In the genomic region with DNA sequence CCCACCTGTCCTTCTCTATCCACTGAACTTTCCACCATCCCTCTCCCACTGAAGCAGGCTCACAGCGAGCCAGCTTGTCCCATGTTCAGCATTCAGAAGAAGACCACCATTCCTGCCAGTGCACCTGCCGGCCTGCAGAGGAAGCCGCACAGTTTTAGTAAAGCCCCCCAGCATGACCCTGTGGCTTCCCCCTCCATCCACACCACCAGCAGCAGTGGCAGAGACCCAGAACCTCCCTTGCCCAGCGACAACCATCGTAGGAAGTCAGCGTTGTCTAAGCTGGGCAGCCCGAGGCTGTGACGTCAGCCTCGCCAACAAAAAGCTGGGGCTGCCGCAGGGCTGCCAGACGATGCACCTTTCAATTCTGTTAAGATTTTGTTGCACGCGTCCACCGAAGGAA, we compare ENCODE assay signal across 18 cellular contexts.
DNase-seq lines count a peak whose midpoint lies in the region; ATAC-seq and TF ChIP-seq lines count a peak whose summit lies in the region.
"Had no signal": no experiment of that assay in that cellular context is flagged by ENCODE, and none has a peak within 500 bp of the region (broad histone marks: within the 10 kb centered on the region; RNA-seq: fewer than 3 reads in every experiment).

No MANE protein-coding gene starts in this region.

- no TSS peak for BruUV-seq in mammary epithelial cell (replicated peaks; lab: Mats Ljungman, UMichigan)

- peaks cover under 1 to 7% of the 10 kb centered on the region in 2 experiments; a peak in 4 of 5 replicates for H3K9me3 Mint-ChIP-seq in H9
- H3K9me3 Mint-ChIP-seq: CD4-positive, CD25-positive, alpha-beta regulatory T cell; CD8-positive, alpha-beta memory T cell had no signal

- no peak for TF ChIP-seq POLR2A in stomach (IDR thresholded peaks at IDR 0.05)

- intact Hi-C loops in stomach (cut with DNase I; ENCODE audit: low total_unique reads) (no loop called here), mammary epithelial cell (cut with micrococcal nuclease) (no loop called here)

- H4K5ac ChIP-seq in H9 (ENCODE audit: insufficient read length, low read depth, low read length) = no peak overlapping the region

- H4K91ac ChIP-seq in H9 (ENCODE audit: insufficient read length, low read depth, low read length) = no peak overlapping the region

- H3K4me1 Mint-ChIP-seq in H9 (peaks cover 0 to 3% of the 10 kb centered on the region in 2 experiments; a peak in 2 of 4 replicates), T-helper 17 cell (peaks cover 32% of the 10 kb centered on the region)
- H3K4me1 Mint-ChIP-seq: GM23338 had no signal

- H3K18ac ChIP-seq in H9 (ENCODE audit: insufficient read length, low read depth, low read length) = no peak overlapping the region

- no peak overlapping the region for H2BK5ac ChIP-seq in H9 (ENCODE audit: insufficient read length, low read length)

- H2AFZ ChIP-seq in H9 (ENCODE audit: low read length) (no peak overlapping the region), mammary epithelial cell (ENCODE audit: low read depth, low read length) (no peak overlapping the region)
- H2AFZ ChIP-seq: GM23338 had no signal

- dilution Hi-C loops in mammary epithelial cell (cut with HindIII; ENCODE audit: low sequenced_read_pairs) = no loop called here

- H3K9ac ChIP-seq in H9 (ENCODE audit: extremely low read depth, insufficient read length, low read length) (no peak overlapping the region), mammary epithelial cell (ENCODE audit: insufficient read depth, low read length) (no peak overlapping the region)

- H3K36me3 ChIP-seq in stomach (no peaks in the 10 kb centered on the region), mammary epithelial cell (ENCODE audit: insufficient read depth, low read length) (no peaks in the 10 kb centered on the region)
- H3K36me3 ChIP-seq: BE2C had no signal

- no peak for TF ChIP-seq EP300 in stomach (IDR thresholded peaks at IDR 0.05)

- H3K9me3 ChIP-seq in H9 (ENCODE audit: control insufficient read depth, low read depth, low read length) (no peaks in the 10 kb centered on the region), T-helper 17 cell (ENCODE audit: control insufficient read depth, low read length, poor library complexity, severe bottlenecking) (no peaks in the 10 kb centered on the region), stomach (no peaks in the 10 kb centered on the region), mammary epithelial cell (replicated peaks; ENCODE audit: insufficient read depth, low read length) (no peaks in the 10 kb centered on the region)
- H3K9me3 ChIP-seq: BE2C, Caco-2 had no signal

- H3K4me3 Mint-ChIP-seq in H9 (no peak overlapping the region), T-helper 17 cell (peak overlapping the region; percentile 69)
- H3K4me3 Mint-ChIP-seq: CD8-positive, alpha-beta memory T cell; GM23338; HFFc6 had no signal

- H3K14ac ChIP-seq in H9 (ENCODE audit: insufficient read depth, low read length) = no peak overlapping the region

- H4K8ac ChIP-seq in H9 (replicated peaks; ENCODE audit: insufficient read length, low read depth, low read length) = no peak overlapping the region

- ATAC-seq in T-helper 17 cell (no peak), GM18519 (IDR thresholded peaks at IDR 0.05; ENCODE audit: low FRiP score, unreplicated experiment) (no peak), GM21423 (IDR thresholded peaks at IDR 0.05; ENCODE audit: unreplicated experiment) (no peak)
- ATAC-seq: GM23338, HCT116 had no signal

- H3K27me3 ChIP-seq in H9 (ENCODE audit: insufficient read depth, low read length) (no peaks in the 10 kb centered on the region), stomach (no peaks in the 10 kb centered on the region), mammary epithelial cell (ENCODE audit: insufficient read depth, low read length) (no peaks in the 10 kb centered on the region)
- H3K27me3 ChIP-seq: BE2C had no signal

- H3K79me2 ChIP-seq in H9 (ENCODE audit: insufficient read depth, low read length) = no peaks in the 10 kb centered on the region
- no peaks in the 10 kb centered on the region for H3K79me2 ChIP-seq in mammary epithelial cell (ENCODE audit: insufficient read depth, low read length)

- H3K27me3 Mint-ChIP-seq in H9 (ENCODE audit: low read depth) = peaks cover 5% of the 10 kb centered on the region
- no peaks in the 10 kb centered on the region for H3K27me3 Mint-ChIP-seq in T-helper 17 cell
- H3K27me3 Mint-ChIP-seq: CD4-positive, CD25-positive, alpha-beta regulatory T cell had no signal

- no peaks in the 10 kb centered on the region for H3K23me2 ChIP-seq in H9 (ENCODE audit: insufficient read length, low read depth, low read length, poor library complexity, severe bottlenecking)

- H3K27ac Mint-ChIP-seq in H9 = no peak overlapping the region
- H3K27ac Mint-ChIP-seq in T-helper 17 cell = peak overlapping the region; percentile 75
- H3K27ac Mint-ChIP-seq: CD4-positive, CD25-positive, alpha-beta regulatory T cell; CD8-positive, alpha-beta memory T cell; GM23338; HFFc6 had no signal

- no peak overlapping the region for H3K23ac ChIP-seq in H9 (ENCODE audit: insufficient read length, low read depth, low read length)

- H2BK15ac ChIP-seq in H9 (ENCODE audit: low read depth, low read length) = no peak overlapping the region

- H3K79me1 ChIP-seq in H9 (ENCODE audit: insufficient read depth, low read depth, low read length, poor library complexity, severe bottlenecking) = no peaks in the 10 kb centered on the region

- no peak overlapping the region for H2BK20ac ChIP-seq in H9 (ENCODE audit: low read depth, low read length, poor library complexity, severe bottlenecking)

- no peak overlapping the region for H2BK120ac ChIP-seq in H9 (ENCODE audit: low read depth, low read length, poor library complexity, severe bottlenecking)

- no peak overlapping the region for H3K27ac ChIP-seq in H9 (ENCODE audit: insufficient read length, low read depth, low read length)
- H3K27ac ChIP-seq in stomach = no peak overlapping the region
- no peak overlapping the region for H3K27ac ChIP-seq in mammary epithelial cell (ENCODE audit: insufficient read depth, low read depth, low read length)
- H3K27ac ChIP-seq: HL-60 had no signal

- H3T11ph ChIP-seq in H9 (ENCODE audit: low read length) = no peak overlapping the region

- TF ChIP-seq CTCF in H9 (conservative IDR thresholded peaks at IDR 0.05) (no peak), stomach (IDR thresholded peaks at IDR 0.05) (no peak), mammary epithelial cell (conservative IDR thresholded peaks at IDR 0.05 in 1 of 2, IDR thresholded peaks at IDR 0.05 in 1 of 2; ENCODE audit: extremely low read depth in 1 of 2, insufficient read depth in 1 of 2, low read depth in 1 of 2, low read length in 2 of 2) (no peak)

- no peaks in the 10 kb centered on the region for H3K4me1 ChIP-seq in H9 (ENCODE audit: insufficient read depth, low read length)
- H3K4me1 ChIP-seq in stomach = peaks cover 0 to 5% (median 0%) of the 10 kb centered on the region in 4 donors
- no peaks in the 10 kb centered on the region for H3K4me1 ChIP-seq in mammary epithelial cell (ENCODE audit: insufficient read depth, low read length)
- H3K4me1 ChIP-seq: BE2C, Caco-2 had no signal

- H2BK12ac ChIP-seq in H9 (ENCODE audit: insufficient read length, low read depth, low read length) = no peak overlapping the region

- H3K36me3 Mint-ChIP-seq in H9 (ENCODE audit: insufficient read depth in 1 of 3, low read depth in 3 of 3) (peaks cover 0 to 5% (median 5%) of the 10 kb centered on the region in 3 experiments; a peak in 4 of 7 replicates), T-helper 17 cell (ENCODE audit: low read depth) (no peaks in the 10 kb centered on the region)
- H3K36me3 Mint-ChIP-seq: CD4-positive, CD25-positive, alpha-beta regulatory T cell; CD8-positive, alpha-beta memory T cell had no signal

- CTCF ChIA-PET in mammary epithelial cell (lab: Charles Lee; ENCODE audit: low non-redundant PET) = no interaction called here

- no peak overlapping the region for H3K4me2 ChIP-seq in H9 (ENCODE audit: insufficient read depth, insufficient read length, low read length)
- no peak overlapping the region for H3K4me2 ChIP-seq in mammary epithelial cell (ENCODE audit: insufficient read depth, low read depth, low read length)
- H3K4me2 ChIP-seq: GM23338 had no signal

- H4K20me1 ChIP-seq in H9 (ENCODE audit: control insufficient read depth, insufficient read depth, insufficient read length) = no peaks in the 10 kb centered on the region
- H4K20me1 ChIP-seq in mammary epithelial cell (ENCODE audit: insufficient read depth, low read length) = no peaks in the 10 kb centered on the region

- WGBS in H9 (ENCODE audit: extremely low coverage, insufficient read length, low lambda C conversion rate) = no CpG with 5 or more reads among the region's 14 CpGs
- 87 to 92% (median 91%) methylated on average over 14 of the region's 14 CpGs for WGBS in stomach, 5 donors
- 75% methylated on average over 10 of the region's 14 CpGs for WGBS in mammary epithelial cell (ENCODE audit: low coverage, missing lambda C conversion rate)

- H2AK5ac ChIP-seq in H9 (ENCODE audit: insufficient read length, low read length) = no peak overlapping the region

- no peak overlapping the region for H3K56ac ChIP-seq in H9 (ENCODE audit: insufficient read length, low read depth, low read length)

- in situ Hi-C loops in mammary epithelial cell (cut with MboI; ENCODE audit: low sequenced_read_pairs in 2 of 2) = no loop called here

- H3K4ac ChIP-seq in H9 (ENCODE audit: low read depth, low read length) = no peak overlapping the region

- DNase-seq in H9 (peak; percentile 8), T-helper 17 cell (no peak), islet precursor cell (peak; percentile 35), stomach (peak; percentile 7), mammary epithelial cell (no peak)
- DNase-seq: ACHN; BE2C; C1 segment of cervical spinal cord; Caco-2; CD4-positive, CD25-positive, alpha-beta regulatory T cell; CD8-positive, alpha-beta memory T cell; HFFc6; IMR-90 had no signal

- H3K4me3 ChIP-seq in stomach (no peak overlapping the region), mammary epithelial cell (replicated peaks in 1 of 3; ENCODE audit: insufficient read depth in 1 of 3, low read depth in 2 of 3, low read length in 3 of 3) (no peak overlapping the region)
- H3K4me3 ChIP-seq: GM23338 had no signal

Comparison
In these comparisons a context has a peak if more than half of its experiments do, and no peak if none do; other contexts are left out.
1. DNase-seq: peak in H9 (single experiment), islet precursor cell (single experiment) and stomach (single experiment); none in T-helper 17 cell (0 of 3) and mammary epithelial cell (single experiment).